1 cellular context compared by ENCODE assay signal in genomic region chr16:69754469-69755310, GRCh38.
A peak's percentile ranks its signal among the peaks of the same experiment; 100 is the strongest.
TF ChIP-seq lines count a peak whose summit lies in the region.

NOB1 (minus strand) TSS chr16:69754926; CDS start chr16:69754910, 16 bp downstream.

TF ChIP-seq in HepG2, 621 proteins besides CTCF, POLR2A, EP300 and RAD21 (continued from another document and continues in another):
- TF ChIP-seq, protein P1, sequence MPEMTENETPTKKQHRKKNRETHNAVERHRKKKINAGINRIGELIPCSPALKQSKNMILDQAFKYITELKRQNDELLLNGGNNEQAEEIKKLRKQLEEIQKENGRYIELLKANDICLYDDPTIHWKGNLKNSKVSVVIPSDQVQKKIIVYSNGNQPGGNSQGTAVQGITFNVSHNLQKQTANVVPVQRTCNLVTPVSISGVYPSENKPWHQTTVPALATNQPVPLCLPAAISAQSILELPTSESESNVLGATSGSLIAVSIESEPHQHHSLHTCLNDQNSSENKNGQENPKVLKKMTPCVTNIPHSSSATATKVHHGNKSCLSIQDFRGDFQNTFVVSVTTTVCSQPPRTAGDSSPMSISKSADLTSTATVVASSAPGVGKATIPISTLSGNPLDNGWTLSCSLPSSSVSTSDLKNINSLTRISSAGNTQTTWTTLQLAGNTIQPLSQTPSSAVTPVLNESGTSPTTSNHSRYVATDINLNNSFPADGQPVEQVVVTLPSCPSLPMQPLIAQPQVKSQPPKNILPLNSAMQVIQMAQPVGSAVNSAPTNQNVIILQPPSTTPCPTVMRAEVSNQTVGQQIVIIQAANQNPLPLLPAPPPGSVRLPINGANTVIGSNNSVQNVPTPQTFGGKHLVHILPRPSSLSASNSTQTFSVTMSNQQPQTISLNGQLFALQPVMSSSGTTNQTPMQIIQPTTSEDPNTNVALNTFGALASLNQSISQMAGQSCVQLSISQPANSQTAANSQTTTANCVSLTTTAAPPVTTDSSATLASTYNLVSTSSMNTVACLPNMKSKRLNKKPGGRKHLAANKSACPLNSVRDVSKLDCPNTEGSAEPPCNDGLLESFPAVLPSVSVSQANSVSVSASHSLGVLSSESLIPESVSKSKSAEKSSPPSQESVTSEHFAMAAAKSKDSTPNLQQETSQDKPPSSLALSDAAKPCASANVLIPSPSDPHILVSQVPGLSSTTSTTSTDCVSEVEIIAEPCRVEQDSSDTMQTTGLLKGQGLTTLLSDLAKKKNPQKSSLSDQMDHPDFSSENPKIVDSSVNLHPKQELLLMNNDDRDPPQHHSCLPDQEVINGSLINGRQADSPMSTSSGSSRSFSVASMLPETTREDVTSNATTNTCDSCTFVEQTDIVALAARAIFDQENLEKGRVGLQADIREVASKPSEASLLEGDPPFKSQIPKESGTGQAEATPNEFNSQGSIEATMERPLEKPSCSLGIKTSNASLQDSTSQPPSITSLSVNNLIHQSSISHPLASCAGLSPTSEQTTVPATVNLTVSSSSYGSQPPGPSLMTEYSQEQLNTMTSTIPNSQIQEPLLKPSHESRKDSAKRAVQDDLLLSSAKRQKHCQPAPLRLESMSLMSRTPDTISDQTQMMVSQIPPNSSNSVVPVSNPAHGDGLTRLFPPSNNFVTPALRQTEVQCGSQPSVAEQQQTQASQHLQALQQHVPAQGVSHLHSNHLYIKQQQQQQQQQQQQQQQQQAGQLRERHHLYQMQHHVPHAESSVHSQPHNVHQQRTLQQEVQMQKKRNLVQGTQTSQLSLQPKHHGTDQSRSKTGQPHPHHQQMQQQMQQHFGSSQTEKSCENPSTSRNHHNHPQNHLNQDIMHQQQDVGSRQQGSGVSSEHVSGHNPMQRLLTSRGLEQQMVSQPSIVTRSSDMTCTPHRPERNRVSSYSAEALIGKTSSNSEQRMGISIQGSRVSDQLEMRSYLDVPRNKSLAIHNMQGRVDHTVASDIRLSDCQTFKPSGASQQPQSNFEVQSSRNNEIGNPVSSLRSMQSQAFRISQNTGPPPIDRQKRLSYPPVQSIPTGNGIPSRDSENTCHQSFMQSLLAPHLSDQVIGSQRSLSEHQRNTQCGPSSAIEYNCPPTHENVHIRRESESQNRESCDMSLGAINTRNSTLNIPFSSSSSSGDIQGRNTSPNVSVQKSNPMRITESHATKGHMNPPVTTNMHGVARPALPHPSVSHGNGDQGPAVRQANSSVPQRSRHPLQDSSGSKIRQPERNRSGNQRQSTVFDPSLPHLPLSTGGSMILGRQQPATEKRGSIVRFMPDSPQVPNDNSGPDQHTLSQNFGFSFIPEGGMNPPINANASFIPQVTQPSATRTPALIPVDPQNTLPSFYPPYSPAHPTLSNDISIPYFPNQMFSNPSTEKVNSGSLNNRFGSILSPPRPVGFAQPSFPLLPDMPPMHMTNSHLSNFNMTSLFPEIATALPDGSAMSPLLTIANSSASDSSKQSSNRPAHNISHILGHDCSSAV (CRISPR knock-in tag; IDR thresholded peaks at IDR 0.05; ENCODE audit: borderline replicate concordance) = no peak
- peak; percentile 99 for TF ChIP-seq MAX (IDR thresholded peaks at IDR 0.05)
- peak; percentile 88; the same call in 1 of the 2 replicates for TF ChIP-seq ZNF616 (CRISPR knock-in tag; IDR thresholded peaks at IDR 0.05; ENCODE audit: low read depth)
- TF ChIP-seq ZNF878 (CRISPR knock-in tag; IDR thresholded peaks at IDR 0.05) = no peak
- TF ChIP-seq ZNF782 (CRISPR knock-in tag; IDR thresholded peaks at IDR 0.05; ENCODE audit: borderline replicate concordance) = peak; percentile 92; the same call in 1 of the 2 replicates
- TF ChIP-seq MTA1 (CRISPR knock-in tag; IDR thresholded peaks at IDR 0.05; ENCODE audit: borderline replicate concordance) = peak; percentile 87; the same call in 1 of the 2 replicates
- TF ChIP-seq, protein P2, sequence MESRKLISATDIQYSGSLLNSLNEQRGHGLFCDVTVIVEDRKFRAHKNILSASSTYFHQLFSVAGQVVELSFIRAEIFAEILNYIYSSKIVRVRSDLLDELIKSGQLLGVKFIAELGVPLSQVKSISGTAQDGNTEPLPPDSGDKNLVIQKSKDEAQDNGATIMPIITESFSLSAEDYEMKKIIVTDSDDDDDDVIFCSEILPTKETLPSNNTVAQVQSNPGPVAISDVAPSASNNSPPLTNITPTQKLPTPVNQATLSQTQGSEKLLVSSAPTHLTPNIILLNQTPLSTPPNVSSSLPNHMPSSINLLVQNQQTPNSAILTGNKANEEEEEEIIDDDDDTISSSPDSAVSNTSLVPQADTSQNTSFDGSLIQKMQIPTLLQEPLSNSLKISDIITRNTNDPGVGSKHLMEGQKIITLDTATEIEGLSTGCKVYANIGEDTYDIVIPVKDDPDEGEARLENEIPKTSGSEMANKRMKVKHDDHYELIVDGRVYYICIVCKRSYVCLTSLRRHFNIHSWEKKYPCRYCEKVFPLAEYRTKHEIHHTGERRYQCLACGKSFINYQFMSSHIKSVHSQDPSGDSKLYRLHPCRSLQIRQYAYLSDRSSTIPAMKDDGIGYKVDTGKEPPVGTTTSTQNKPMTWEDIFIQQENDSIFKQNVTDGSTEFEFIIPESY (CRISPR knock-in tag; IDR thresholded peaks at IDR 0.05) = peak; percentile 65
- TF ChIP-seq ZNF383 (CRISPR knock-in tag; IDR thresholded peaks at IDR 0.05; ENCODE audit: borderline replicate concordance) = no peak
- TF ChIP-seq ZNF44 (CRISPR knock-in tag; IDR thresholded peaks at IDR 0.05) = peak; percentile 97
- TF ChIP-seq, protein P3, sequence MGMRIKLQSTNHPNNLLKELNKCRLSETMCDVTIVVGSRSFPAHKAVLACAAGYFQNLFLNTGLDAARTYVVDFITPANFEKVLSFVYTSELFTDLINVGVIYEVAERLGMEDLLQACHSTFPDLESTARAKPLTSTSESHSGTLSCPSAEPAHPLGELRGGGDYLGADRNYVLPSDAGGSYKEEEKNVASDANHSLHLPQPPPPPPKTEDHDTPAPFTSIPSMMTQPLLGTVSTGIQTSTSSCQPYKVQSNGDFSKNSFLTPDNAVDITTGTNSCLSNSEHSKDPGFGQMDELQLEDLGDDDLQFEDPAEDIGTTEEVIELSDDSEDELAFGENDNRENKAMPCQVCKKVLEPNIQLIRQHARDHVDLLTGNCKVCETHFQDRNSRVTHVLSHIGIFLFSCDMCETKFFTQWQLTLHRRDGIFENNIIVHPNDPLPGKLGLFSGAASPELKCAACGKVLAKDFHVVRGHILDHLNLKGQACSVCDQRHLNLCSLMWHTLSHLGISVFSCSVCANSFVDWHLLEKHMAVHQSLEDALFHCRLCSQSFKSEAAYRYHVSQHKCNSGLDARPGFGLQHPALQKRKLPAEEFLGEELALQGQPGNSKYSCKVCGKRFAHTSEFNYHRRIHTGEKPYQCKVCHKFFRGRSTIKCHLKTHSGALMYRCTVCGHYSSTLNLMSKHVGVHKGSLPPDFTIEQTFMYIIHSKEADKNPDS (CRISPR knock-in tag; IDR thresholded peaks at IDR 0.05) = no peak
- TF ChIP-seq THAP9 (CRISPR knock-in tag; IDR thresholded peaks at IDR 0.05; ENCODE audit: borderline replicate concordance) = peak; percentile 91; the same call in 1 of the 2 replicates
- TF ChIP-seq, protein P4, sequence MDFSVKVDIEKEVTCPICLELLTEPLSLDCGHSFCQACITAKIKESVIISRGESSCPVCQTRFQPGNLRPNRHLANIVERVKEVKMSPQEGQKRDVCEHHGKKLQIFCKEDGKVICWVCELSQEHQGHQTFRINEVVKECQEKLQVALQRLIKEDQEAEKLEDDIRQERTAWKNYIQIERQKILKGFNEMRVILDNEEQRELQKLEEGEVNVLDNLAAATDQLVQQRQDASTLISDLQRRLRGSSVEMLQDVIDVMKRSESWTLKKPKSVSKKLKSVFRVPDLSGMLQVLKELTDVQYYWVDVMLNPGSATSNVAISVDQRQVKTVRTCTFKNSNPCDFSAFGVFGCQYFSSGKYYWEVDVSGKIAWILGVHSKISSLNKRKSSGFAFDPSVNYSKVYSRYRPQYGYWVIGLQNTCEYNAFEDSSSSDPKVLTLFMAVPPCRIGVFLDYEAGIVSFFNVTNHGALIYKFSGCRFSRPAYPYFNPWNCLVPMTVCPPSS (IDR thresholded peaks at IDR 0.05) = no peak
- TF ChIP-seq JUNB (CRISPR knock-in tag; IDR thresholded peaks at IDR 0.05; ENCODE audit: borderline replicate concordance) = no peak; the same call in 1 of the 2 replicates
- no peak for TF ChIP-seq RARG (CRISPR knock-in tag; IDR thresholded peaks at IDR 0.05; ENCODE audit: low read depth)
- peak; percentile 56; the same call in 1 of the 2 replicates for TF ChIP-seq TFDP2 (CRISPR knock-in tag; IDR thresholded peaks at IDR 0.05)
- TF ChIP-seq ZNF546 (CRISPR knock-in tag; conservative IDR thresholded peaks at IDR 0.05) = peak; percentile 91; the same call in 1 of the 2 replicates
- no peak for TF ChIP-seq CREB1 (IDR thresholded peaks at IDR 0.05)
- TF ChIP-seq CREB1 (CRISPR knock-in tag; IDR thresholded peaks at IDR 0.05) = no peak
- TF ChIP-seq PCBP2 (optimal IDR thresholded peaks at IDR 0.05; ENCODE audit: low read depth, low read length, poor library complexity, severe bottlenecking) = no peak
- TF ChIP-seq ZNF282 (IDR thresholded peaks at IDR 0.05; ENCODE audit: partially characterized antibody) = no peak
- TF ChIP-seq, protein P5, sequence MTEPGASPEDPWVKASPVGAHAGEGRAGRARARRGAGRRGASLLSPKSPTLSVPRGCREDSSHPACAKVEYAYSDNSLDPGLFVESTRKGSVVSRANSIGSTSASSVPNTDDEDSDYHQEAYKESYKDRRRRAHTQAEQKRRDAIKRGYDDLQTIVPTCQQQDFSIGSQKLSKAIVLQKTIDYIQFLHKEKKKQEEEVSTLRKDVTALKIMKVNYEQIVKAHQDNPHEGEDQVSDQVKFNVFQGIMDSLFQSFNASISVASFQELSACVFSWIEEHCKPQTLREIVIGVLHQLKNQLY (CRISPR knock-in tag; IDR thresholded peaks at IDR 0.05) = no peak; the same call in 1 of the 2 replicates
- TF ChIP-seq CEBPZ (IDR thresholded peaks at IDR 0.05; ENCODE audit: low read length) = no peak
- TF ChIP-seq NFIB (CRISPR knock-in tag; IDR thresholded peaks at IDR 0.05; ENCODE audit: borderline replicate concordance) = 0 out of 2 replicates have a peak, but pooled peaks have one; percentile 37
- TF ChIP-seq TMF1 (CRISPR knock-in tag; IDR thresholded peaks at IDR 0.05; ENCODE audit: low read depth) = peak; percentile 93; the same call in 1 of the 2 replicates
